16 cellular contexts compared by ENCODE assay signal in genomic region chr2:232539298-232540231, GRCh38. TPM values are rescaled to one million over a fixed set of nuclear protein-coding genes. Genes with fewer than 3 reads are reported as not detected.
A peak's percentile ranks its signal among the peaks of the same experiment; 100 is the strongest.
DNase-seq lines count a peak whose midpoint lies in the region; ATAC-seq, FAIRE-seq and TF ChIP-seq lines count a peak whose summit lies in the region.
"Had no signal": no experiment of that assay in that cellular context is flagged by ENCODE, and none has a peak within 500 bp of the region (broad histone marks: within the 10 kb centered on the region; RNA-seq: fewer than 3 reads in every experiment).

Gene CHRNG (plus strand): TSS chr2:232539692. CDS start chr2:232539748, 56 bp downstream.

- H3K36me3 ChIP-seq in GM12878 (ENCODE audit: control insufficient read depth in 2 of 2, insufficient read depth in 2 of 2, low read length in 1 of 2) (no peaks in the 10 kb centered on the region), smooth muscle cell (ENCODE audit: low read depth) (no peaks in the 10 kb centered on the region)
- H3K36me3 ChIP-seq: SJSA1, transverse colon had no signal

- H2AFZ ChIP-seq in GM12878 (ENCODE audit: control insufficient read depth, low read depth, low read length) = no peak within 1 kb of the TSS
- H2AFZ ChIP-seq in smooth muscle cell (ENCODE audit: low read depth) = no peak within 1 kb of the TSS
- H2AFZ ChIP-seq: parathyroid adenoma had no signal

- TF ChIP-seq RAD21 in GM12878 (IDR thresholded peaks at IDR 0.05; ENCODE audit: insufficient read depth, low read depth, low read length) = no peak

- DNase-seq in activated CD4-positive, CD25-positive, alpha-beta regulatory T cell treated with anti-CD3 and anti-CD28 coated beads, Interleukin-2, amount 50 U/mL, for 72 hours = peak; percentile 25
- DNase-seq in activated CD4-positive, CD25-positive, alpha-beta regulatory T cell (lab: John Stamatoyannopoulos, UW) = no peak
- no peak for DNase-seq in GM12878 (ENCODE audit: low read depth, low spot score)
- DNase-seq in mesenteric fat pad (ENCODE audit: low spot score) = peak; percentile 86
- DNase-seq in smooth muscle cell (lab: John Stamatoyannopoulos, UW; ENCODE audit: unreplicated experiment) = no peak
- no peak for DNase-seq in middle frontal gyrus (ENCODE audit: extremely low spot score, low spot score)
- no peak for DNase-seq in ecto neural progenitor cell (ENCODE audit: low spot score)
- DNase-seq: 8988T; activated CD8-positive, alpha-beta T cell treated with anti-CD3 and anti-CD28 coated beads for 36 hours; anterior cingulate cortex; dermis blood vessel endothelial cell; stimulated activated CD8-positive, alpha-beta memory T cell treated with anti-CD3 and anti-CD28 coated beads, Interleukin-4, amount 100 ng/mL, for 48 hours; transverse colon had no signal

- H4K20me1 ChIP-seq in GM12878 (ENCODE audit: control insufficient read depth, insufficient read depth) = no peaks in the 10 kb centered on the region
- H4K20me1 ChIP-seq in smooth muscle cell (ENCODE audit: low read depth) = no peaks in the 10 kb centered on the region

- 37% methylated on average over 23 of the region's 23 CpGs for WGBS in GM12878 (ENCODE audit: insufficient coverage, insufficient replicate concordance, low lambda C conversion rate, missing lambda C conversion rate)
- WGBS in smooth muscle cell (ENCODE audit: low lambda C conversion rate) = 83% methylated on average over 23 of the region's 23 CpGs

- H3K27ac ChIP-seq in GM12878 (ENCODE audit: control insufficient read depth, insufficient read depth) (no peak within 1 kb of the TSS), smooth muscle cell (ENCODE audit: low read depth) (no peak within 1 kb of the TSS)
- H3K27ac ChIP-seq: parathyroid adenoma, SJSA1, transverse colon had no signal

- no peaks in the 10 kb centered on the region for H3K27me3 ChIP-seq in GM12878 (replicated peaks in 1 of 2; ENCODE audit: control insufficient read depth in 2 of 2, insufficient read depth in 2 of 2, low read length in 1 of 2)
- H3K27me3 ChIP-seq in smooth muscle cell (ENCODE audit: low read depth) = no peaks in the 10 kb centered on the region
- H3K27me3 ChIP-seq: SJSA1 had no signal

- in situ Hi-C loops in GM12878 (cut with MboI) = no loop called here

- H3K9ac ChIP-seq in GM12878 (ENCODE audit: control insufficient read depth, insufficient read depth, low read length) (no peak within 1 kb of the TSS), smooth muscle cell (ENCODE audit: low read depth) (no peak within 1 kb of the TSS)
- H3K9ac ChIP-seq: parathyroid adenoma had no signal

- H3K4me1 ChIP-seq in GM12878 (ENCODE audit: control insufficient read depth, insufficient read depth, low read length) = peaks cover 4% of the 10 kb centered on the region; the same call in 1 of the 2 replicates
- H3K4me1 ChIP-seq in smooth muscle cell (ENCODE audit: low read depth) = peaks cover 6% of the 10 kb centered on the region
- H3K4me1 ChIP-seq: parathyroid adenoma, SJSA1, transverse colon had no signal

- H3K4me2 ChIP-seq in GM12878 (ENCODE audit: control insufficient read depth, insufficient read depth) (no peak within 1 kb of the TSS), smooth muscle cell (peak within 1 kb of the TSS; percentile 6)

- no peaks in the 10 kb centered on the region for H3F3A ChIP-seq in smooth muscle cell (ENCODE audit: low read depth)

- ATAC-seq in GM12878 (no peak; the same call in 2 of the 3 replicates), HG02973 (IDR thresholded peaks at IDR 0.05; ENCODE audit: unreplicated experiment) (no peak)
- ATAC-seq: activated CD8-positive, alpha-beta T cell treated with anti-CD3 and anti-CD28 coated beads for 36 hours had no signal

- SMC1A ChIA-PET in GM12878 (lab: Charles Lee; ENCODE audit: uncharacterized antibody, unreplicated experiment) = no interaction called here

- no peak for FAIRE-seq in GM12878 (lab: Jason Lieb, UNC)

- TF ChIP-seq POLR2A in GM12878 (IDR thresholded peaks at IDR 0.05; ENCODE audit: low read depth, low read length) = 0 out of 2 replicates have a peak, but pooled peaks have one; percentile 31

- peaks cover 6% of the 10 kb centered on the region; the same call in 2 of the 3 replicates for H3K9me3 ChIP-seq in GM12878 (replicated peaks; ENCODE audit: control insufficient read depth, insufficient read depth, low read length)
- no peaks in the 10 kb centered on the region for H3K9me3 ChIP-seq in smooth muscle cell (replicated peaks; ENCODE audit: low read depth)
- H3K9me3 ChIP-seq: transverse colon had no signal

- H3K79me2 ChIP-seq in GM12878 (ENCODE audit: control insufficient read depth, insufficient read depth, low read length) = no peaks in the 10 kb centered on the region
- no peaks in the 10 kb centered on the region for H3K79me2 ChIP-seq in smooth muscle cell (ENCODE audit: low read depth)
- H3K79me2 ChIP-seq: parathyroid adenoma had no signal

- no peak for TF ChIP-seq EP300 in GM12878 (IDR thresholded peaks at IDR 0.05; ENCODE audit: borderline replicate concordance in 1 of 2, control insufficient read depth in 1 of 2, low read depth in 2 of 2, low read length in 2 of 2)

- H3K4me3 ChIP-seq in GM12878 = no peak within 1 kb of the TSS
- H3K4me3 ChIP-seq in smooth muscle cell = no peak within 1 kb of the TSS
- H3K4me3 ChIP-seq: SJSA1, transverse colon had no signal

- BruUV-seq in GM12878 (replicated peaks; lab: Mats Ljungman, UMichigan) = no TSS peak

- CTCF ChIA-PET in GM12878 (lab: Yijun Ruan, JAX) = interaction anchor here (1.3 kb wide), 1 partner anchor 23 kb away, joined by 4 read pairs; no protein-coding TSS in a partner anchor

- intact Hi-C loops in GM12878 (cut with micrococcal nuclease; ENCODE audit: unreplicated experiment) = no loop called here

- POLR2A ChIA-PET in GM12878 (lab: Charles Lee) = no interaction called here

- RAD21 ChIA-PET in GM12878 (lab: Charles Lee; ENCODE audit: unreplicated experiment) = no interaction called here

- TF ChIP-seq CTCF in GM12878 (IDR thresholded peaks at IDR 0.05 in 2 of 3, conservative IDR thresholded peaks at IDR 0.05 in 1 of 3; ENCODE audit: control insufficient read depth in 2 of 3, extremely low read depth in 1 of 3, insufficient read depth in 1 of 3, low read depth in 3 of 3, low read length in 3 of 3) (no peak), smooth muscle cell (IDR thresholded peaks at IDR 0.05; ENCODE audit: borderline replicate concordance, insufficient read depth, poor library complexity, severe bottlenecking) (no peak)

TF ChIP-seq in GM12878, 131 proteins besides CTCF, POLR2A, EP300 and RAD21 (continues in another document):
- TF ChIP-seq ZZZ3 (IDR thresholded peaks at IDR 0.05; ENCODE audit: control insufficient read depth, insufficient read length, low read depth) (no peak), ZSCAN29 (IDR thresholded peaks at IDR 0.05) (no peak), NR2C2 (IDR thresholded peaks at IDR 0.05; ENCODE audit: borderline replicate concordance, control insufficient read depth, insufficient read length, low read depth) (no peak), E2F4 (IDR thresholded peaks at IDR 0.05; ENCODE audit: low read depth, low read length) (no peak), GABPA (IDR thresholded peaks at IDR 0.05; ENCODE audit: low read depth) (no peak), TCF7 (IDR thresholded peaks at IDR 0.05; ENCODE audit: borderline replicate concordance) (no peak), MTA2 (IDR thresholded peaks at IDR 0.05; ENCODE audit: low read depth) (no peak), IRF3 (IDR thresholded peaks at IDR 0.05) (no peak)

RNA-seq across cellular contexts. Expression of gene CHRNG, which starts in this region (rescaled TPM):
- not detected in 2 replicates for total RNA-seq in GM12878 (2013; cell fraction: nucleolus; rRNA removed)
- total RNA-seq in GM12878 (2014; rRNA removed) = 0.05 TPM in 1 of 2 replicates, not detected in the other
- not detected in 2 replicates for total RNA-seq in GM12878 (2014; rRNA removed; fragmentation: Illumina TruSeq; extraction: Trizol)
- total RNA-seq in GM12878 (2021) = not detected in 2 replicates
- not detected for polyA plus RNA-seq in GM12878 (2011; ENCODE audit: low read depth)
- polyA plus RNA-seq in GM12878 (2011; rRNA removed) = not detected in 2 replicates
- not detected in 2 replicates for polyA plus RNA-seq in GM12878 (2011; cell fraction: cytosol; rRNA removed)
- not detected in 2 replicates for polyA plus RNA-seq in GM12878 (2011; cell fraction: nucleus; rRNA removed)
- polyA plus RNA-seq in GM12878 (2012) = 0.08 and 0.11 TPM in 2 replicates
- polyA plus RNA-seq in GM12878 (2014; fragmentation: Illumina TruSeq; extraction: Trizol) = not detected in 2 replicates
- not detected for polyA plus RNA-seq in GM12878 (2014; fragmentation: Nextera tagmentation; extraction: Ambion mirVana)
- polyA plus RNA-seq in GM12878 (2014; rRNA removed) = not detected in 2 replicates
- under 1 TPM in 1 of 2 experiments, not detected in 1; 0.17 TPM for polyA plus RNA-seq in GM12878 (2016; fragmentation: Nextera tagmentation; extraction: Ambion mirVana)
- not detected in 2 replicates for polyA minus RNA-seq in GM12878 (2011; rRNA and poly(A)+ RNA removed)
- not detected in 2 replicates for polyA minus RNA-seq in GM12878 (2011; cell fraction: cytosol; rRNA and poly(A)+ RNA removed)
- not detected in 2 replicates for polyA minus RNA-seq in GM12878 (2011; cell fraction: nucleus; rRNA and poly(A)+ RNA removed)
- not detected for total RNA-seq in mesenteric fat pad
- total RNA-seq in smooth muscle cell = 0.58 TPM in 1 of 2 replicates, not detected in the other
- 0.84 TPM in 1 of 2 replicates, not detected in the other for polyA plus RNA-seq in smooth muscle cell
- total RNA-seq: activated CD8-positive, alpha-beta T cell treated with anti-CD3 and anti-CD28 coated beads for 36 hours; dermis blood vessel endothelial cell; SJSA1; transverse colon had no signal

Comparison
In these comparisons a context has a peak if more than half of its experiments do, and no peak if none do; other contexts are left out.
1. Peak in DNase-seq in mesenteric fat pad; RNA of the gene not detected or under 1 TPM.